Comparison of ENCODE assay signal across 14 cellular contexts in the genomic region with DNA sequence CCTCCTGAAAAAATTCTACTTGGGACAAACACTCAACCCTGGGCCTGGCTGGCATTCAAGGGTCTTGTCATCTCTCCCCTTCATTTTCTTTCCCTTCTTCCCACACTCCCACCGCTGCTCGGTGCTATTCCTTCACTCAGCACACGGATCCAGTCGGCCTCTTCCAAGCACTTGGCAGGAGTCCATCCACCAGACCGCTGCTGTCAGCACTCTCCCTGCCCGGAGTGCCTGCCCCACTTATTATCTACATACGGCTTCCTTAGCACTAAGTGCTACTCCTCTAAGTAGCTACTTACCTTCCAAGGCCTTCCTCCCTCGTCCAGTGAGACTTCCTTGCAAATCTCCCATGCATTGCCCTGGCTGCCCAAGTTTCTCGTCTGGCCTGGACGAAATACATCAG. TPM values are rescaled to one million over a fixed set of nuclear protein-coding genes. Genes with fewer than 3 reads are reported as not detected.
DNase-seq lines count a peak whose midpoint lies in the region; FAIRE-seq and TF ChIP-seq lines count a peak whose summit lies in the region.
"Had no signal": no experiment of that assay in that cellular context is flagged by ENCODE, and none has a peak within 500 bp of the region (broad histone marks: within the 10 kb centered on the region; RNA-seq: fewer than 3 reads in every experiment).

No MANE protein-coding gene starts in this region.

- POLR2A ChIA-PET in Caco-2 (lab: Charles Lee) = no interaction called here

- H2AFZ ChIP-seq in fibroblast of lung (ENCODE audit: low read length) = no peak overlapping the region

- no peak overlapping the region for H3K27ac Mint-ChIP-seq in Caco-2 (ENCODE audit: unreplicated experiment)
- no peak overlapping the region for H3K27ac Mint-ChIP-seq in immature natural killer cell
- H3K27ac Mint-ChIP-seq: activated B cell treated with CpG ODN at 0.5 μM for 24 hours, endodermal cell, mesothelial cell of epicardium had no signal

- H3K27me3 Mint-ChIP-seq in Caco-2 (ENCODE audit: insufficient read depth, unreplicated experiment) (no peaks in the 10 kb centered on the region), immature natural killer cell (ENCODE audit: low read depth in 3 of 3) (peaks cover 0 to 3% (median 0%) of the 10 kb centered on the region in 3 donors)

- H3K79me2 ChIP-seq in fibroblast of lung (ENCODE audit: control insufficient read depth, insufficient read depth, low read length) = no peaks in the 10 kb centered on the region

- DNase-seq in DMS79 treated with DMSO at 0.1 percent for 48 hours (lab: John Stamatoyannopoulos, UW) (peak; percentile 94), NCI-H446 treated with DMSO at 0.1 percent for 48 hours (lab: John Stamatoyannopoulos, UW) (peak; percentile 81), fibroblast of lung (ENCODE audit: low read depth in 2 of 2) (peak; percentile 36 to 41), mucosa of gallbladder (ENCODE audit: low spot score) (peak; percentile 23), KG1 (lab: John Stamatoyannopoulos, UW) (no peak), Caco-2 (no peak), immature natural killer cell (no peak), HTR-8/SVneo (ENCODE audit: insufficient read length, low spot score) (no peak)
- DNase-seq: activated B cell treated with CpG ODN at 0.5 μM for 24 hours; endodermal cell; hippocampal formation; stimulated activated CD4-positive, alpha-beta T cell treated with anti-CD3 and anti-CD28 coated beads, Interleukin-4, amount 100 ng/mL, for 4 hours had no signal

- no peak for FAIRE-seq in HTR-8/SVneo (lab: Jason Lieb, UNC)

- CTCF ChIA-PET in Caco-2 (lab: Charles Lee) = no interaction called here

- intact Hi-C loops in Caco-2 (cut with micrococcal nuclease; ENCODE audit: unreplicated experiment) = no loop called here

- H3K4me3 Mint-ChIP-seq in Caco-2 (ENCODE audit: unreplicated experiment) (no peak overlapping the region), immature natural killer cell (no peak overlapping the region)
- H3K4me3 Mint-ChIP-seq: activated B cell treated with CpG ODN at 0.5 μM for 24 hours, endodermal cell, mesothelial cell of epicardium had no signal

- no peak for TF ChIP-seq CTCF in fibroblast of lung (conservative IDR thresholded peaks at IDR 0.05 in 1 of 2, IDR thresholded peaks at IDR 0.05 in 1 of 2; ENCODE audit: low read depth in 1 of 2, low read length in 2 of 2)
- TF ChIP-seq CTCF in Caco-2 (IDR thresholded peaks at IDR 0.05; ENCODE audit: insufficient read depth in 1 of 2, low read depth in 1 of 2, low read length in 1 of 2, severe bottlenecking in 1 of 2, unreplicated experiment in 1 of 2) = no peak

- H3K4me1 ChIP-seq in fibroblast of lung (ENCODE audit: control insufficient read depth, extremely low read depth, insufficient read depth, low read length) = no peaks in the 10 kb centered on the region
- H3K4me1 ChIP-seq in Caco-2 = no peaks in the 10 kb centered on the region
- H3K4me1 ChIP-seq: SJCRH30 had no signal

- H3K9me3 Mint-ChIP-seq in Caco-2 (ENCODE audit: unreplicated experiment) (no peaks in the 10 kb centered on the region), immature natural killer cell (peaks cover 0 to 2% (median 0%) of the 10 kb centered on the region in 6 donors)
- H3K9me3 Mint-ChIP-seq: activated B cell treated with CpG ODN at 0.5 μM for 24 hours, endodermal cell, mesothelial cell of epicardium had no signal

- H3K4me3 ChIP-seq in fibroblast of lung (replicated peaks in 1 of 4; ENCODE audit: control extremely low read depth in 1 of 4, insufficient read depth in 1 of 4, low read depth in 3 of 4, low read length in 4 of 4) (no peak overlapping the region), Caco-2 (ENCODE audit: low read depth, low read length) (no peak overlapping the region)
- H3K4me3 ChIP-seq: SJCRH30 had no signal

- H3K36me3 ChIP-seq in fibroblast of lung (ENCODE audit: control insufficient read depth, insufficient read depth, low read length) = no peaks in the 10 kb centered on the region
- H3K36me3 ChIP-seq in Caco-2 (ENCODE audit: control insufficient read depth, insufficient read depth, low read length) = no peaks in the 10 kb centered on the region
- H3K36me3 ChIP-seq: SJCRH30 had no signal

- no peak overlapping the region for H3K9ac ChIP-seq in fibroblast of lung (ENCODE audit: insufficient read depth, low read length)

- no peaks in the 10 kb centered on the region for H3K36me3 Mint-ChIP-seq in Caco-2 (ENCODE audit: insufficient read depth, unreplicated experiment)
- H3K36me3 Mint-ChIP-seq in immature natural killer cell = no peaks in the 10 kb centered on the region
- H3K36me3 Mint-ChIP-seq: mesothelial cell of epicardium had no signal

- H3K9me3 ChIP-seq in fibroblast of lung (ENCODE audit: control insufficient read depth, insufficient read depth, low read depth, low read length) (no peaks in the 10 kb centered on the region), Caco-2 (no peaks in the 10 kb centered on the region)
- H3K9me3 ChIP-seq: SJCRH30 had no signal

- no peaks in the 10 kb centered on the region for H4K20me1 ChIP-seq in fibroblast of lung (ENCODE audit: control insufficient read depth, extremely low read depth, insufficient read depth, low read length)

- no peaks in the 10 kb centered on the region for H3K4me1 Mint-ChIP-seq in Caco-2 (ENCODE audit: low read depth, unreplicated experiment)
- H3K4me1 Mint-ChIP-seq in immature natural killer cell = no peaks in the 10 kb centered on the region
- H3K4me1 Mint-ChIP-seq: mesothelial cell of epicardium had no signal

- H3K27me3 ChIP-seq in fibroblast of lung (ENCODE audit: control insufficient read depth, insufficient read depth, low read length) = no peaks in the 10 kb centered on the region
- no peaks in the 10 kb centered on the region for H3K27me3 ChIP-seq in Caco-2 (replicated peaks; ENCODE audit: control insufficient read depth, insufficient read depth, low read length)
- H3K27me3 ChIP-seq: SJCRH30 had no signal

- no TSS peak for BruUV-seq in Caco-2 (replicated peaks; lab: Mats Ljungman, UMichigan)

- no peak overlapping the region for H3K27ac ChIP-seq in fibroblast of lung (ENCODE audit: insufficient read depth, low read length)
- H3K27ac ChIP-seq: SJCRH30 had no signal

- H3K4me2 ChIP-seq in fibroblast of lung (ENCODE audit: extremely low read depth, insufficient read depth, low read length) = no peak overlapping the region

RNA-seq across cellular contexts. Expression of a gene that starts 29.8 kb away (rescaled TPM):
- 269 and 632 TPM in 2 replicates for total RNA-seq in fibroblast of lung
- polyA plus RNA-seq in fibroblast of lung = 620 and 700 TPM in 2 replicates
- polyA plus RNA-seq in fibroblast of lung (2012) = 339 and 423 TPM in 2 replicates
- 38.2 and 45.4 TPM in 2 replicates for polyA minus RNA-seq in fibroblast of lung (ENCODE audit: low replicate concordance)
- total RNA-seq in mucosa of gallbladder = 713 TPM
- total RNA-seq in Caco-2 (2022) = 405 and 437 TPM in 2 replicates
- 1,000 to 10,000 TPM; 3,313 to 3,849 (median 3,365) TPM for polyA plus RNA-seq in immature natural killer cell

Comparison
In these comparisons a context has a peak if more than half of its experiments do, and no peak if none do; other contexts are left out.
1. DNase-seq: peak in DMS79 treated with DMSO at 0.1 percent for 48 hours (single experiment), NCI-H446 treated with DMSO at 0.1 percent for 48 hours (single experiment), fibroblast of lung (2 of 2) and mucosa of gallbladder (single experiment); none in KG1 (single experiment), Caco-2 (0 of 2), immature natural killer cell (0 of 3) and HTR-8/SVneo (single experiment).